Comparison of ENCODE assay signal across 8 cellular contexts in the genomic region with DNA sequence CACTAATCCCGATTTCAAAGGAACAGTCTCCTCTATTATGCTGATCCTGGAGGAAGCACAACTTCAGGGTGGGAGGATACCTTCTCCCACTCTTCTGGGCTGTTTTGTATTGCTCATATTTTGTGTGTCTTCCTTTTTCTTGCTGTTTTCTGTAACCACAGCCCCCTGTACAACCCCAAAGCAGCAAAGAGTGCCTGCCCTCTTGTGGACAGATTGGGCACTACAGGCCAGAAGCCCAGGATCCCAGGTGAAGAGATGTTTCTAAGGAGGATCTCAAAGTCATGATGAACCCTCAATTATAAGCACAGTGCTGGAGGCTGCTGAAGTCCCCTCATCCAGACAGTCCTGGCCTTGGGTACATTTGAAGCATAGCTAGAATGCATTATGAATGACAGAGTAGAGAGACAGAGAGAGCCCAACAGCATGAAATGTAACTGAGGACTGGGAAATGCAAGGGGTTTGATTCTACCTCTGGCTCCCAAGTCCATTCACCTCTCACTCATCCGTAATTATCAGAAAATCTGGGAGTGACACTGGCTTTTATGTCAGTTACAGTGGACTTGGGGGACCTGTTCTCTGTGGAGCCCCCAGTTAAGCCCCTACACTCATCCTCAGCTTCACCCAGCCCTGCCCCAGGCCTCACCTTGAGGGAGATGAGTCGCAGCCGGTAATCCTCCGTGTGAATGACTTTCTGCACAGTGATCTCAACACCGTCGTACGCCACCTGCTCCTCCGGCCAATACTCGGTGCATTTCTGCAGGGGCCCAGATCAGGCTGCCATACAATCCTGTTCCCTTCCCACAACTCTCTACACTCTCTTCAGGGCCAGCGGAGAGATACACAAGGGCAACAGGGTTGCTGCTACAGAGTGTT. TPM values are rescaled to one million over a fixed set of nuclear protein-coding genes. Genes with fewer than 3 reads are reported as not detected.
DNase-seq lines count a peak whose midpoint lies in the region; ATAC-seq and TF ChIP-seq lines count a peak whose summit lies in the region.

No MANE protein-coding gene starts in this region.

- peaks cover 5% of the 10 kb centered on the region for H3K36me3 Mint-ChIP-seq in glutamatergic neuron (ENCODE audit: unreplicated experiment)

- H3K27ac ChIP-seq in RWPE2 (ENCODE audit: poor library complexity, severe bottlenecking) = no peak overlapping the region

- H3K36me3 ChIP-seq in RWPE2 (ENCODE audit: low read depth) = no peaks in the 10 kb centered on the region

- no peaks in the 10 kb centered on the region for H3K9me3 ChIP-seq in RWPE2 (ENCODE audit: severe bottlenecking)

- no peak overlapping the region for H3K27ac Mint-ChIP-seq in glutamatergic neuron (ENCODE audit: unreplicated experiment)

- H3K27me3 ChIP-seq in RWPE2 (ENCODE audit: insufficient read depth, poor library complexity, severe bottlenecking) = no peaks in the 10 kb centered on the region

- intact Hi-C loops in posterior cingulate gyrus (cut with DNase I) = loop anchor here (2.0 to 10.0 kb wide), 2 partner anchors 191 to 617 kb away; no protein-coding TSS in a partner anchor

- DNase-seq in NCI-H187 (lab: John Stamatoyannopoulos, UW) (peak; percentile 11 to 23), NCI-H187 treated with DMSO at 0.1 percent for 48 hours (lab: John Stamatoyannopoulos, UW) (no peak), RWPE2 (ENCODE audit: low spot score) (no peak), glutamatergic neuron (peak; percentile 86), posterior cingulate gyrus (peak; percentile 48 to 95 (median 84)), NCI-H524 treated with DMSO at 0.1 percent for 48 hours (lab: John Stamatoyannopoulos, UW) (no peak)
- peak; percentile 58 for DNase-seq in activated gamma-delta T cell treated with anti-CD3 and anti-CD28 coated beads, Interleukin-2, amount 50 U/mL, for 16 hours (ENCODE audit: low read depth)

- ATAC-seq in HG02973 (IDR thresholded peaks at IDR 0.05; ENCODE audit: unreplicated experiment) (peak; percentile 61), RWPE2 (ENCODE audit: low read depth) (peak; percentile 59)

- H3K27me3 Mint-ChIP-seq in glutamatergic neuron (ENCODE audit: unreplicated experiment) = no peaks in the 10 kb centered on the region

- H3K4me3 ChIP-seq in RWPE2 (ENCODE audit: severe bottlenecking) = no peak overlapping the region

- H3K4me1 ChIP-seq in RWPE2 (ENCODE audit: insufficient read depth, poor library complexity, severe bottlenecking) = no peaks in the 10 kb centered on the region

- H3K4me1 Mint-ChIP-seq in glutamatergic neuron (ENCODE audit: low read depth, unreplicated experiment) = peaks cover 5% of the 10 kb centered on the region

- no peak overlapping the region for H3K4me3 Mint-ChIP-seq in glutamatergic neuron (ENCODE audit: unreplicated experiment)

- TF ChIP-seq CTCF in RWPE2 (IDR thresholded peaks at IDR 0.05; ENCODE audit: poor library complexity, severe bottlenecking) (peak; percentile 93), glutamatergic neuron (IDR thresholded peaks at IDR 0.05; ENCODE audit: partially characterized antibody, unreplicated experiment) (peak; percentile 96)

- peaks cover 6% of the 10 kb centered on the region for H3K9me3 Mint-ChIP-seq in glutamatergic neuron (ENCODE audit: unreplicated experiment)

RNA-seq across cellular contexts. Expression of gene IGSF22, which starts 6.2 kb away (rescaled TPM):
- 1.1 TPM for total RNA-seq in glutamatergic neuron (ENCODE audit: unreplicated experiment)

RNA-seq across cellular contexts. Expression of gene TMEM86A, which starts 33.6 kb away (rescaled TPM):
- total RNA-seq in glutamatergic neuron (ENCODE audit: unreplicated experiment) = 5.4 TPM

RNA-seq across cellular contexts. Expression of gene PTPN5, which starts 59.4 kb away (rescaled TPM):
- total RNA-seq in glutamatergic neuron (ENCODE audit: unreplicated experiment) = 25.8 TPM

Comparison
In these comparisons a context has a peak if more than half of its experiments do, and no peak if none do; other contexts are left out.
1. DNase-seq: peak in NCI-H187 (2 of 2), activated gamma-delta T cell treated with anti-CD3 and anti-CD28 coated beads, Interleukin-2, amount 50 U/mL, for 16 hours (single experiment), glutamatergic neuron (single experiment) and posterior cingulate gyrus (10 of 10); none in NCI-H187 treated with DMSO at 0.1 percent for 48 hours (single experiment), RWPE2 (single experiment) and NCI-H524 treated with DMSO at 0.1 percent for 48 hours (single experiment).